In the genomic region with DNA sequence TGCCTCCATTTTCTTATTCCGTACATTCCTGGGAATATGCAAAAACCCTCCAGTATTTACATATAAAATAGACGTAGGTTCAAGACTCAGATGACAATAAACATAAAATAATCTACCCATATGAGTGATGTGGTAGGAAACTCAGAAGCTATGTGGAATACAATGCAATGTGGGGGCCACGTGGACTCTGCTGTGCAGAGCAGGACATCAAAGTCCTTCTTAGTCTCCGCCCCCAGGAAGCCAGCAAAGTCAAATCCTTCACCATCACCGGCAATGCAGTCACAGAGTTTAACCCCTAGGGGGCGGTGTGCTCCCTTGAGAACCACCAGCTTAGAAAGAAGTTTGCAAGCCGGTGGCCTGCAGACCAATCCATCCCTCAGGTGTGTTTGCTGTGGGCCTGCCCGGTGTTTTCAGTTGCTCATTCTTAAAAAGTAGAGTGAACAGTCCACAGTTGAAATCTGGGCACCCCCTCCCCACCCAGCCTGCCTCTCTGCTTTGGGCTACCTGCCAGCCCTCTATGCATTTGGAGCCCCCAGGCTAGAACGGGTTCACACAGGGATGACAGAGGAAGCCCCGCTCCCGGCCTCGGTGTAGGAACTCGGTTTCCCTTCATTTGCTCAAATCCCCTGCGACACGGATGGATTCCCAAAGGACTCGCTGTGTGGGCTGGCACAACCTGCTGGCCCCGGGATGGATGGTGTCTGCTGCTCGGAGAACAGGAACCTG, we compare ENCODE assay signal across 1 cellular context.
TF ChIP-seq lines count a peak whose summit lies in the region.

No MANE protein-coding gene starts in this region.

TF ChIP-seq in HepG2, 621 proteins besides CTCF, POLR2A, EP300 and RAD21 (continued from another document and continues in another):
- TF ChIP-seq, protein P1, sequence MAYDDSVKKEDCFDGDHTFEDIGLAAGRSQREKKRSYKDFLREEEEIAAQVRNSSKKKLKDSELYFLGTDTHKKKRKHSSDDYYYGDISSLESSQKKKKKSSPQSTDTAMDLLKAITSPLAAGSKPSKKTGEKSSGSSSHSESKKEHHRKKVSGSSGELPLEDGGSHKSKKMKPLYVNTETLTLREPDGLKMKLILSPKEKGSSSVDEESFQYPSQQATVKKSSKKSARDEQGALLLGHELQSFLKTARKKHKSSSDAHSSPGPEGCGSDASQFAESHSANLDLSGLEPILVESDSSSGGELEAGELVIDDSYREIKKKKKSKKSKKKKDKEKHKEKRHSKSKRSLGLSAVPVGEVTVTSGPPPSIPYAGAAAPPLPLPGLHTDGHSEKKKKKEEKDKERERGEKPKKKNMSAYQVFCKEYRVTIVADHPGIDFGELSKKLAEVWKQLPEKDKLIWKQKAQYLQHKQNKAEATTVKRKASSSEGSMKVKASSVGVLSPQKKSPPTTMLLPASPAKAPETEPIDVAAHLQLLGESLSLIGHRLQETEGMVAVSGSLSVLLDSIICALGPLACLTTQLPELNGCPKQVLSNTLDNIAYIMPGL (CRISPR knock-in tag; IDR thresholded peaks at IDR 0.05; ENCODE audit: borderline replicate concordance in 1 of 2, low read depth in 1 of 2) = peak; percentile 34 to 94; a peak in 3 of 4 replicates
- no peak; the same call in 1 of the 2 replicates for TF ChIP-seq CBX5 (CRISPR knock-in tag; IDR thresholded peaks at IDR 0.05; ENCODE audit: borderline replicate concordance)
- TF ChIP-seq ZNF768 (CRISPR knock-in tag; IDR thresholded peaks at IDR 0.05) = no peak; the same call in 1 of the 2 replicates
- 0 out of 2 replicates have a peak, but pooled peaks have one; percentile 39 for TF ChIP-seq CBFB (CRISPR knock-in tag; IDR thresholded peaks at IDR 0.05)
- TF ChIP-seq MTF1 (CRISPR knock-in tag; IDR thresholded peaks at IDR 0.05) = no peak
- 0 out of 2 replicates have a peak, but pooled peaks have one; percentile 28 for TF ChIP-seq ZNF891 (CRISPR knock-in tag; IDR thresholded peaks at IDR 0.05)
- peak; percentile 73 for TF ChIP-seq THAP11 (CRISPR knock-in tag; IDR thresholded peaks at IDR 0.05)
- peak; percentile 72; the same call in 1 of the 2 replicates for TF ChIP-seq IRF2 (CRISPR knock-in tag; IDR thresholded peaks at IDR 0.05)
- no peak for TF ChIP-seq JUNB (CRISPR knock-in tag; IDR thresholded peaks at IDR 0.05; ENCODE audit: borderline replicate concordance)
- TF ChIP-seq, protein P2, sequence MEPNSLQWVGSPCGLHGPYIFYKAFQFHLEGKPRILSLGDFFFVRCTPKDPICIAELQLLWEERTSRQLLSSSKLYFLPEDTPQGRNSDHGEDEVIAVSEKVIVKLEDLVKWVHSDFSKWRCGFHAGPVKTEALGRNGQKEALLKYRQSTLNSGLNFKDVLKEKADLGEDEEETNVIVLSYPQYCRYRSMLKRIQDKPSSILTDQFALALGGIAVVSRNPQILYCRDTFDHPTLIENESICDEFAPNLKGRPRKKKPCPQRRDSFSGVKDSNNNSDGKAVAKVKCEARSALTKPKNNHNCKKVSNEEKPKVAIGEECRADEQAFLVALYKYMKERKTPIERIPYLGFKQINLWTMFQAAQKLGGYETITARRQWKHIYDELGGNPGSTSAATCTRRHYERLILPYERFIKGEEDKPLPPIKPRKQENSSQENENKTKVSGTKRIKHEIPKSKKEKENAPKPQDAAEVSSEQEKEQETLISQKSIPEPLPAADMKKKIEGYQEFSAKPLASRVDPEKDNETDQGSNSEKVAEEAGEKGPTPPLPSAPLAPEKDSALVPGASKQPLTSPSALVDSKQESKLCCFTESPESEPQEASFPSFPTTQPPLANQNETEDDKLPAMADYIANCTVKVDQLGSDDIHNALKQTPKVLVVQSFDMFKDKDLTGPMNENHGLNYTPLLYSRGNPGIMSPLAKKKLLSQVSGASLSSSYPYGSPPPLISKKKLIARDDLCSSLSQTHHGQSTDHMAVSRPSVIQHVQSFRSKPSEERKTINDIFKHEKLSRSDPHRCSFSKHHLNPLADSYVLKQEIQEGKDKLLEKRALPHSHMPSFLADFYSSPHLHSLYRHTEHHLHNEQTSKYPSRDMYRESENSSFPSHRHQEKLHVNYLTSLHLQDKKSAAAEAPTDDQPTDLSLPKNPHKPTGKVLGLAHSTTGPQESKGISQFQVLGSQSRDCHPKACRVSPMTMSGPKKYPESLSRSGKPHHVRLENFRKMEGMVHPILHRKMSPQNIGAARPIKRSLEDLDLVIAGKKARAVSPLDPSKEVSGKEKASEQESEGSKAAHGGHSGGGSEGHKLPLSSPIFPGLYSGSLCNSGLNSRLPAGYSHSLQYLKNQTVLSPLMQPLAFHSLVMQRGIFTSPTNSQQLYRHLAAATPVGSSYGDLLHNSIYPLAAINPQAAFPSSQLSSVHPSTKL (CRISPR knock-in tag; IDR thresholded peaks at IDR 0.05) = peak; percentile 82
- TF ChIP-seq, protein P3, sequence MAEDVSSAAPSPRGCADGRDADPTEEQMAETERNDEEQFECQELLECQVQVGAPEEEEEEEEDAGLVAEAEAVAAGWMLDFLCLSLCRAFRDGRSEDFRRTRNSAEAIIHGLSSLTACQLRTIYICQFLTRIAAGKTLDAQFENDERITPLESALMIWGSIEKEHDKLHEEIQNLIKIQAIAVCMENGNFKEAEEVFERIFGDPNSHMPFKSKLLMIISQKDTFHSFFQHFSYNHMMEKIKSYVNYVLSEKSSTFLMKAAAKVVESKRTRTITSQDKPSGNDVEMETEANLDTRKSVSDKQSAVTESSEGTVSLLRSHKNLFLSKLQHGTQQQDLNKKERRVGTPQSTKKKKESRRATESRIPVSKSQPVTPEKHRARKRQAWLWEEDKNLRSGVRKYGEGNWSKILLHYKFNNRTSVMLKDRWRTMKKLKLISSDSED (CRISPR knock-in tag; IDR thresholded peaks at IDR 0.05) = no peak
- TF ChIP-seq ZNF546 (CRISPR knock-in tag; conservative IDR thresholded peaks at IDR 0.05) = peak; percentile 48; the same call in 1 of the 2 replicates
- TF ChIP-seq, protein P4, sequence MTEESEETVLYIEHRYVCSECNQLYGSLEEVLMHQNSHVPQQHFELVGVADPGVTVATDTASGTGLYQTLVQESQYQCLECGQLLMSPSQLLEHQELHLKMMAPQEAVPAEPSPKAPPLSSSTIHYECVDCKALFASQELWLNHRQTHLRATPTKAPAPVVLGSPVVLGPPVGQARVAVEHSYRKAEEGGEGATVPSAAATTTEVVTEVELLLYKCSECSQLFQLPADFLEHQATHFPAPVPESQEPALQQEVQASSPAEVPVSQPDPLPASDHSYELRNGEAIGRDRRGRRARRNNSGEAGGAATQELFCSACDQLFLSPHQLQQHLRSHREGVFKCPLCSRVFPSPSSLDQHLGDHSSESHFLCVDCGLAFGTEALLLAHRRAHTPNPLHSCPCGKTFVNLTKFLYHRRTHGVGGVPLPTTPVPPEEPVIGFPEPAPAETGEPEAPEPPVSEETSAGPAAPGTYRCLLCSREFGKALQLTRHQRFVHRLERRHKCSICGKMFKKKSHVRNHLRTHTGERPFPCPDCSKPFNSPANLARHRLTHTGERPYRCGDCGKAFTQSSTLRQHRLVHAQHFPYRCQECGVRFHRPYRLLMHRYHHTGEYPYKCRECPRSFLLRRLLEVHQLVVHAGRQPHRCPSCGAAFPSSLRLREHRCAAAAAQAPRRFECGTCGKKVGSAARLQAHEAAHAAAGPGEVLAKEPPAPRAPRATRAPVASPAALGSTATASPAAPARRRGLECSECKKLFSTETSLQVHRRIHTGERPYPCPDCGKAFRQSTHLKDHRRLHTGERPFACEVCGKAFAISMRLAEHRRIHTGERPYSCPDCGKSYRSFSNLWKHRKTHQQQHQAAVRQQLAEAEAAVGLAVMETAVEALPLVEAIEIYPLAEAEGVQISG (CRISPR knock-in tag; IDR thresholded peaks at IDR 0.05) = peak; percentile 63
- TF ChIP-seq CCDC6 (CRISPR knock-in tag; IDR thresholded peaks at IDR 0.05) = 0 out of 2 replicates have a peak, but pooled peaks have one; percentile 28
- TF ChIP-seq, protein P5, sequence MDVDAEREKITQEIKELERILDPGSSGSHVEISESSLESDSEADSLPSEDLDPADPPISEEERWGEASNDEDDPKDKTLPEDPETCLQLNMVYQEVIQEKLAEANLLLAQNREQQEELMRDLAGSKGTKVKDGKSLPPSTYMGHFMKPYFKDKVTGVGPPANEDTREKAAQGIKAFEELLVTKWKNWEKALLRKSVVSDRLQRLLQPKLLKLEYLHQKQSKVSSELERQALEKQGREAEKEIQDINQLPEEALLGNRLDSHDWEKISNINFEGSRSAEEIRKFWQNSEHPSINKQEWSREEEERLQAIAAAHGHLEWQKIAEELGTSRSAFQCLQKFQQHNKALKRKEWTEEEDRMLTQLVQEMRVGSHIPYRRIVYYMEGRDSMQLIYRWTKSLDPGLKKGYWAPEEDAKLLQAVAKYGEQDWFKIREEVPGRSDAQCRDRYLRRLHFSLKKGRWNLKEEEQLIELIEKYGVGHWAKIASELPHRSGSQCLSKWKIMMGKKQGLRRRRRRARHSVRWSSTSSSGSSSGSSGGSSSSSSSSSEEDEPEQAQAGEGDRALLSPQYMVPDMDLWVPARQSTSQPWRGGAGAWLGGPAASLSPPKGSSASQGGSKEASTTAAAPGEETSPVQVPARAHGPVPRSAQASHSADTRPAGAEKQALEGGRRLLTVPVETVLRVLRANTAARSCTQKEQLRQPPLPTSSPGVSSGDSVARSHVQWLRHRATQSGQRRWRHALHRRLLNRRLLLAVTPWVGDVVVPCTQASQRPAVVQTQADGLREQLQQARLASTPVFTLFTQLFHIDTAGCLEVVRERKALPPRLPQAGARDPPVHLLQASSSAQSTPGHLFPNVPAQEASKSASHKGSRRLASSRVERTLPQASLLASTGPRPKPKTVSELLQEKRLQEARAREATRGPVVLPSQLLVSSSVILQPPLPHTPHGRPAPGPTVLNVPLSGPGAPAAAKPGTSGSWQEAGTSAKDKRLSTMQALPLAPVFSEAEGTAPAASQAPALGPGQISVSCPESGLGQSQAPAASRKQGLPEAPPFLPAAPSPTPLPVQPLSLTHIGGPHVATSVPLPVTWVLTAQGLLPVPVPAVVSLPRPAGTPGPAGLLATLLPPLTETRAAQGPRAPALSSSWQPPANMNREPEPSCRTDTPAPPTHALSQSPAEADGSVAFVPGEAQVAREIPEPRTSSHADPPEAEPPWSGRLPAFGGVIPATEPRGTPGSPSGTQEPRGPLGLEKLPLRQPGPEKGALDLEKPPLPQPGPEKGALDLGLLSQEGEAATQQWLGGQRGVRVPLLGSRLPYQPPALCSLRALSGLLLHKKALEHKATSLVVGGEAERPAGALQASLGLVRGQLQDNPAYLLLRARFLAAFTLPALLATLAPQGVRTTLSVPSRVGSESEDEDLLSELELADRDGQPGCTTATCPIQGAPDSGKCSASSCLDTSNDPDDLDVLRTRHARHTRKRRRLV (CRISPR knock-in tag; IDR thresholded peaks at IDR 0.05) = peak; percentile 80; the same call in 1 of the 2 replicates
- TF ChIP-seq ZNF121 (CRISPR knock-in tag; IDR thresholded peaks at IDR 0.05) = peak; percentile 62; the same call in 1 of the 2 replicates
- TF ChIP-seq ZKSCAN8 (CRISPR knock-in tag; IDR thresholded peaks at IDR 0.05; ENCODE audit: borderline replicate concordance) = peak; percentile 52; the same call in 1 of the 2 replicates
- TF ChIP-seq GATAD2A (CRISPR knock-in tag; IDR thresholded peaks at IDR 0.05) = peak; percentile 74
- TF ChIP-seq, protein P6, sequence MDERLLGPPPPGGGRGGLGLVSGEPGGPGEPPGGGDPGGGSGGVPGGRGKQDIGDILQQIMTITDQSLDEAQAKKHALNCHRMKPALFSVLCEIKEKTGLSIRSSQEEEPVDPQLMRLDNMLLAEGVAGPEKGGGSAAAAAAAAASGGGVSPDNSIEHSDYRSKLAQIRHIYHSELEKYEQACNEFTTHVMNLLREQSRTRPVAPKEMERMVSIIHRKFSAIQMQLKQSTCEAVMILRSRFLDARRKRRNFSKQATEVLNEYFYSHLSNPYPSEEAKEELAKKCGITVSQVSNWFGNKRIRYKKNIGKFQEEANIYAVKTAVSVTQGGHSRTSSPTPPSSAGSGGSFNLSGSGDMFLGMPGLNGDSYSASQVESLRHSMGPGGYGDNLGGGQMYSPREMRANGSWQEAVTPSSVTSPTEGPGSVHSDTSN (CRISPR knock-in tag; IDR thresholded peaks at IDR 0.05) = no peak
- 0 out of 2 replicates have a peak, but pooled peaks have one; percentile 47 for TF ChIP-seq ZBTB1 (CRISPR knock-in tag; IDR thresholded peaks at IDR 0.05; ENCODE audit: borderline replicate concordance)
